1 cellular context compared by ENCODE assay signal in the genomic region with DNA sequence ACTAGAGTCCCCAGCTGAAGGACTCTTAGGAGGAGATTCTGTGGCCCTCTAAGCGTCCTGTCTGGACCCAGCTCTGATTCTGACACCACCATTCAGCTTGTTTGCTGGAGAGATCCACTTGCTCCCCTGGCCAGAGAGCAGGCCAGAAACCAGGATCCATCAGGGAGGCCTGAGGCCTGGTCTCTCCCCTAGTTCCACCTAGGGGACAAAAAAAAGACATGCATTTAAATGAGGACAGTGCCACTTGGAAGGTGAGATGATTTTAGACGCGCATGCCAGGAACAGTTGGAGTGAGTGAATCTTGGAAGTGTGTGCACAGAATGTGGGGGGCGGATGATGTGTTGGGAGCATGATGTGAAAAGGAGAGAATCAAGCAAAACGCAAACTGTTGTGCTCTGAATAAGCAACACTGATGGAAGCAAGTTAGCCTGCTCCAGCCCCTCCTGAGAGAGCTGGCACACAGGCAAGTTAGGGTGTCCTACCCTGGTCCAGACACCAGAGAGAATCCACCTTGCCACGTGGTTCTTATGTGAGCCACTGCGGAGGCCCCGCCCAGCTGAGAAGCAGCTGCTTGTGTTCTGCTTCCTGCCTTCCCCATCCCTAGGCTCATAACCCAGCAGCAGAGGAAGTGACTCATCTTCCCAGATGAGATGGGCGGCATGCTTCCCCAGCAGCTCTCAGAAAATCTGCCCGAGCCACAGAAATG.
TF ChIP-seq lines count a peak whose summit lies in the region.

No MANE protein-coding gene starts in this region.

TF ChIP-seq in IMR-90, 13 proteins besides CTCF, POLR2A, EP300 and RAD21 (continued from another document):
- TF ChIP-seq, protein P1, sequence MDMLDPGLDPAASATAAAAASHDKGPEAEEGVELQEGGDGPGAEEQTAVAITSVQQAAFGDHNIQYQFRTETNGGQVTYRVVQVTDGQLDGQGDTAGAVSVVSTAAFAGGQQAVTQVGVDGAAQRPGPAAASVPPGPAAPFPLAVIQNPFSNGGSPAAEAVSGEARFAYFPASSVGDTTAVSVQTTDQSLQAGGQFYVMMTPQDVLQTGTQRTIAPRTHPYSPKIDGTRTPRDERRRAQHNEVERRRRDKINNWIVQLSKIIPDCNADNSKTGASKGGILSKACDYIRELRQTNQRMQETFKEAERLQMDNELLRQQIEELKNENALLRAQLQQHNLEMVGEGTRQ (IDR thresholded peaks at IDR 0.05; ENCODE audit: low read depth, low read length), result peak; percentile 78
- TF ChIP-seq FOS (IDR thresholded peaks at IDR 0.05; ENCODE audit: low read depth, low read length), result peak; percentile 65
- TF ChIP-seq, protein P2, sequence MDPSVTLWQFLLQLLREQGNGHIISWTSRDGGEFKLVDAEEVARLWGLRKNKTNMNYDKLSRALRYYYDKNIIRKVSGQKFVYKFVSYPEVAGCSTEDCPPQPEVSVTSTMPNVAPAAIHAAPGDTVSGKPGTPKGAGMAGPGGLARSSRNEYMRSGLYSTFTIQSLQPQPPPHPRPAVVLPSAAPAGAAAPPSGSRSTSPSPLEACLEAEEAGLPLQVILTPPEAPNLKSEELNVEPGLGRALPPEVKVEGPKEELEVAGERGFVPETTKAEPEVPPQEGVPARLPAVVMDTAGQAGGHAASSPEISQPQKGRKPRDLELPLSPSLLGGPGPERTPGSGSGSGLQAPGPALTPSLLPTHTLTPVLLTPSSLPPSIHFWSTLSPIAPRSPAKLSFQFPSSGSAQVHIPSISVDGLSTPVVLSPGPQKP (IDR thresholded peaks at IDR 0.05; ENCODE audit: borderline replicate concordance, low read depth, low read length), result no peak
